Comparison of ENCODE assay signal across 8 cellular contexts in genomic region chr11:95149659-95150294, GRCh38.
DNase-seq lines count a peak whose midpoint lies in the region; ATAC-seq and TF ChIP-seq lines count a peak whose summit lies in the region.

No MANE protein-coding gene starts in this region.

- CTCF ChIA-PET in activated CD4-positive, alpha-beta T cell treated with anti-CD3 and anti-CD28 coated beads, Interleukin-2, amount 10 ng/mL, durations not matched to agents 7 days and 5 days (lab: Charles Lee), result interaction anchor here (0.9 to 10.4 kb wide), 7 partner anchors 7 to 618 kb away, joined by 3 to 90 read pairs (median 6); partner anchors contain the start of gene SRSF8
- CTCF ChIA-PET in GM10248 (lab: Yijun Ruan, JAX), result interaction anchor here (0.8 to 16.5 kb wide), 15 partner anchors 9 to 1277 kb away, joined by 3 to 391 read pairs (median 4); partner anchors contain the start of gene SRSF8

- H3K4me1 ChIP-seq in colonic mucosa (peaks cover 3% of the 10 kb centered on the region), thyroid gland (peaks cover 7 to 12% of the 10 kb centered on the region in 2 donors)

- H3K27me3 ChIP-seq in colonic mucosa (no peaks in the 10 kb centered on the region), thyroid gland (no peaks in the 10 kb centered on the region)

- H3K36me3 Mint-ChIP-seq in activated CD4-positive, alpha-beta T cell treated with anti-CD3 and anti-CD28 coated beads, Interleukin-2, amount 10 ng/mL, durations not matched to agents 7 days and 5 days (ENCODE audit: low read depth), result no peaks in the 10 kb centered on the region

- H3K4me3 ChIP-seq in colonic mucosa, result peak overlapping the region; percentile 63
- peak overlapping the region in 1 of 3 donors; percentile 57 for H3K4me3 ChIP-seq in thyroid gland (replicated peaks in 1 of 3)

- peaks cover 46% of the 10 kb centered on the region for H3K4me1 Mint-ChIP-seq in activated CD4-positive, alpha-beta T cell treated with anti-CD3 and anti-CD28 coated beads, Interleukin-2, amount 10 ng/mL, durations not matched to agents 7 days and 5 days

- H3K27me3 Mint-ChIP-seq in activated CD4-positive, alpha-beta T cell treated with anti-CD3 and anti-CD28 coated beads, Interleukin-2, amount 10 ng/mL, durations not matched to agents 7 days and 5 days, result peaks cover 6% of the 10 kb centered on the region

- no peak for TF ChIP-seq POLR2A in thyroid gland (IDR thresholded peaks at IDR 0.05)
- TF ChIP-seq POLR2A in GM18505 (IDR thresholded peaks at IDR 0.05; ENCODE audit: borderline replicate concordance, extremely low read depth, insufficient read depth, insufficient read length), result no peak

- TF ChIP-seq CTCF in colonic mucosa (IDR thresholded peaks at IDR 0.05) (no peak), thyroid gland (IDR thresholded peaks at IDR 0.05) (no peak), GM10248 (IDR thresholded peaks at IDR 0.05; ENCODE audit: control extremely low read depth, extremely low read depth, low read depth, missing control alignments) (no peak)

- ATAC-seq in GM18505 (IDR thresholded peaks at IDR 0.05; ENCODE audit: unreplicated experiment) (no peak), GM18873 (IDR thresholded peaks at IDR 0.05; ENCODE audit: low FRiP score, unreplicated experiment) (no peak)

- DNase-seq in activated CD4-positive, alpha-beta T cell treated with anti-CD3 and anti-CD28 coated beads, Interleukin-2, amount 10 ng/mL, durations not matched to agents 7 days and 5 days, result no peak
- DNase-seq in activated CD4-positive, alpha-beta T cell treated with anti-CD3 and anti-CD28 coated beads, Interleukin-2, amount 50 U/mL, for 48 hours, result no peak
- DNase-seq in colonic mucosa (peak; percentile 52), lung microvascular endothelial cell (ENCODE audit: low read depth in 2 of 2) (peak; percentile 22 to 26), thyroid gland (peak in 1 of 2 donors; percentile 21), GM10248 (ENCODE audit: extremely low spot score) (no peak)

- no peaks in the 10 kb centered on the region for H3K9me3 Mint-ChIP-seq in activated CD4-positive, alpha-beta T cell treated with anti-CD3 and anti-CD28 coated beads, Interleukin-2, amount 10 ng/mL, durations not matched to agents 7 days and 5 days

- peak overlapping the region; percentile 94 for H3K27ac Mint-ChIP-seq in activated CD4-positive, alpha-beta T cell treated with anti-CD3 and anti-CD28 coated beads, Interleukin-2, amount 10 ng/mL, durations not matched to agents 7 days and 5 days

- intact Hi-C loops in colonic mucosa (cut with DNase I) (loop anchor here (10.0 kb wide), 1 partner anchor 175 kb away; the partner anchor contains the start of genes CWC15 and KDM4D), thyroid gland (cut with DNase I) (loop anchor here (5.0 to 10.0 kb wide), 4 partner anchors 75 to 613 kb away; partner anchors contain the start of genes CWC15 and KDM4D)

- H3K9me3 ChIP-seq in colonic mucosa, result no peaks in the 10 kb centered on the region
- no peaks in the 10 kb centered on the region for H3K9me3 ChIP-seq in thyroid gland

- H3K4me3 Mint-ChIP-seq in activated CD4-positive, alpha-beta T cell treated with anti-CD3 and anti-CD28 coated beads, Interleukin-2, amount 10 ng/mL, durations not matched to agents 7 days and 5 days, result peak overlapping the region; percentile 83

- WGBS in thyroid gland, 2 donors, result 48 to 53% methylated on average over 19 of the region's 19 CpGs

- H3K9ac ChIP-seq in colonic mucosa (ENCODE audit: low read depth in 2 of 2, low read length in 2 of 2), result peak overlapping the region; percentile 65 to 88

- H3K36me3 ChIP-seq in colonic mucosa (no peaks in the 10 kb centered on the region), thyroid gland (no peaks in the 10 kb centered on the region)

- POLR2A ChIA-PET in activated CD4-positive, alpha-beta T cell treated with anti-CD3 and anti-CD28 coated beads, Interleukin-2, amount 10 ng/mL, durations not matched to agents 7 days and 5 days (lab: Charles Lee), result no interaction called here
- POLR2A ChIA-PET in GM10248 (lab: Yijun Ruan, JAX), result no interaction called here

- H3K27ac ChIP-seq in colonic mucosa, result peak overlapping the region; percentile 92
- H3K27ac ChIP-seq in thyroid gland, result peak overlapping the region; percentile 91 to 97 (median 95)

Comparison
In these comparisons a context has a peak if more than half of its experiments do, and no peak if none do; other contexts are left out.
1. DNase-seq: peak in colonic mucosa (single experiment) and lung microvascular endothelial cell (2 of 2); none in activated CD4-positive, alpha-beta T cell treated with anti-CD3 and anti-CD28 coated beads, Interleukin-2, amount 10 ng/mL, durations not matched to agents 7 days and 5 days (single experiment), activated CD4-positive, alpha-beta T cell treated with anti-CD3 and anti-CD28 coated beads, Interleukin-2, amount 50 U/mL, for 48 hours (0 of 2) and GM10248 (single experiment).